1 cellular context compared by ENCODE assay signal in the genomic region with DNA sequence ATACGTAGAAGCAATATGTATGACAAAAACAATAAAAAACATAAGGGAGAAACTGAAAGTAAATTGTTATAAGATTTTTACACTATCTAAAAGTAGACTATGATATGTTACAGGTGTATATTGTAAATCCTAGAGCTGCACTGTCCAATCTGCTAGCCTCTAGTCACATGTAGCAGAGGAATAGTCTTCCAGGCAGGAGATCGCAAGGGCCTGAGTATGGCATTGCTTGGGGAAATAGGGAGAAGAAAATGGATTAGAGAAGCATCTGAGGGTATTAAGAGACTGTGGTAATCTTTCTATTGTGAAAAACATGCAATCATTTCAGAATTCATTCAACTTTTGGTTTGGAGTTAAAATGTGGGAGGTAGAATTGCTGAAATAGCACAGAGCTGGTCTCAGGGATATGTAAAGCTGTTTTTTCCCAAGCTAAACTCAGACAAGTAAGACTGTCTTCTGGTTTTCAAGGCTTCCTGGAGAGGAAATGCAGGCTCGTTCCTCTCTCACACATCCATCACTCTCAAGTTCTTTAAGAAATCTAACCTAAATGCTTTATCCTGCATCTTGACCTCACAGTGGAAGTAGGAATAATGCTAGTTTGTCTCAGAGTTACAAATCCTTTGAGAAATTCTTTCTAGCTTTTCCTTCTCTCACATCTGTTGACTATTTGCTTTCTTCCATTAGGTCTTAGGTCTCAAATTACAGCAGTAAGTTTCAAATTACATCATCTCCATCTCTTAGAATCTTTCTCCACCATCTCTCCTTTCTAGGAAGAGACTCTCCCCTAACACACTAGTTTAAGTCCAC.
TF ChIP-seq lines count a peak whose summit lies in the region.

No MANE protein-coding gene starts in this region.

TF ChIP-seq in SK-N-SH, 30 proteins besides CTCF, POLR2A, EP300 and RAD21 (continued from another document):
- TF ChIP-seq, protein P1, sequence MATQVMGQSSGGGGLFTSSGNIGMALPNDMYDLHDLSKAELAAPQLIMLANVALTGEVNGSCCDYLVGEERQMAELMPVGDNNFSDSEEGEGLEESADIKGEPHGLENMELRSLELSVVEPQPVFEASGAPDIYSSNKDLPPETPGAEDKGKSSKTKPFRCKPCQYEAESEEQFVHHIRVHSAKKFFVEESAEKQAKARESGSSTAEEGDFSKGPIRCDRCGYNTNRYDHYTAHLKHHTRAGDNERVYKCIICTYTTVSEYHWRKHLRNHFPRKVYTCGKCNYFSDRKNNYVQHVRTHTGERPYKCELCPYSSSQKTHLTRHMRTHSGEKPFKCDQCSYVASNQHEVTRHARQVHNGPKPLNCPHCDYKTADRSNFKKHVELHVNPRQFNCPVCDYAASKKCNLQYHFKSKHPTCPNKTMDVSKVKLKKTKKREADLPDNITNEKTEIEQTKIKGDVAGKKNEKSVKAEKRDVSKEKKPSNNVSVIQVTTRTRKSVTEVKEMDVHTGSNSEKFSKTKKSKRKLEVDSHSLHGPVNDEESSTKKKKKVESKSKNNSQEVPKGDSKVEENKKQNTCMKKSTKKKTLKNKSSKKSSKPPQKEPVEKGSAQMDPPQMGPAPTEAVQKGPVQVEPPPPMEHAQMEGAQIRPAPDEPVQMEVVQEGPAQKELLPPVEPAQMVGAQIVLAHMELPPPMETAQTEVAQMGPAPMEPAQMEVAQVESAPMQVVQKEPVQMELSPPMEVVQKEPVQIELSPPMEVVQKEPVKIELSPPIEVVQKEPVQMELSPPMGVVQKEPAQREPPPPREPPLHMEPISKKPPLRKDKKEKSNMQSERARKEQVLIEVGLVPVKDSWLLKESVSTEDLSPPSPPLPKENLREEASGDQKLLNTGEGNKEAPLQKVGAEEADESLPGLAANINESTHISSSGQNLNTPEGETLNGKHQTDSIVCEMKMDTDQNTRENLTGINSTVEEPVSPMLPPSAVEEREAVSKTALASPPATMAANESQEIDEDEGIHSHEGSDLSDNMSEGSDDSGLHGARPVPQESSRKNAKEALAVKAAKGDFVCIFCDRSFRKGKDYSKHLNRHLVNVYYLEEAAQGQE (IDR thresholded peaks at IDR 0.05; ENCODE audit: low read depth, low read length), result no peak
- TF ChIP-seq NFIC (IDR thresholded peaks at IDR 0.05; ENCODE audit: borderline replicate concordance) (no peak), FOXJ3 (CRISPR knock-in tag; IDR thresholded peaks at IDR 0.05) (no peak), GABPA (IDR thresholded peaks at IDR 0.05; ENCODE audit: low read depth) (no peak), IRF3 (IDR thresholded peaks at IDR 0.05; ENCODE audit: low read depth, low read length) (no peak), YY1 (IDR thresholded peaks at IDR 0.05; ENCODE audit: low read depth) (no peak), GATA2 (CRISPR knock-in tag; IDR thresholded peaks at IDR 0.05) (no peak), SIN3A (IDR thresholded peaks at IDR 0.05; ENCODE audit: borderline replicate concordance, low read depth, low read length) (no peak), PBX3 (IDR thresholded peaks at IDR 0.05) (no peak), SMC3 (IDR thresholded peaks at IDR 0.05; ENCODE audit: low read depth, low read length) (no peak), EZH2phosphoT487 (IDR thresholded peaks at IDR 0.05; ENCODE audit: borderline replicate concordance, low read depth) (no peak)
- TF ChIP-seq, protein P2, sequence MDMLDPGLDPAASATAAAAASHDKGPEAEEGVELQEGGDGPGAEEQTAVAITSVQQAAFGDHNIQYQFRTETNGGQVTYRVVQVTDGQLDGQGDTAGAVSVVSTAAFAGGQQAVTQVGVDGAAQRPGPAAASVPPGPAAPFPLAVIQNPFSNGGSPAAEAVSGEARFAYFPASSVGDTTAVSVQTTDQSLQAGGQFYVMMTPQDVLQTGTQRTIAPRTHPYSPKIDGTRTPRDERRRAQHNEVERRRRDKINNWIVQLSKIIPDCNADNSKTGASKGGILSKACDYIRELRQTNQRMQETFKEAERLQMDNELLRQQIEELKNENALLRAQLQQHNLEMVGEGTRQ (IDR thresholded peaks at IDR 0.05; ENCODE audit: borderline replicate concordance, low read depth, low read length), result no peak
- TF ChIP-seq, protein P3, sequence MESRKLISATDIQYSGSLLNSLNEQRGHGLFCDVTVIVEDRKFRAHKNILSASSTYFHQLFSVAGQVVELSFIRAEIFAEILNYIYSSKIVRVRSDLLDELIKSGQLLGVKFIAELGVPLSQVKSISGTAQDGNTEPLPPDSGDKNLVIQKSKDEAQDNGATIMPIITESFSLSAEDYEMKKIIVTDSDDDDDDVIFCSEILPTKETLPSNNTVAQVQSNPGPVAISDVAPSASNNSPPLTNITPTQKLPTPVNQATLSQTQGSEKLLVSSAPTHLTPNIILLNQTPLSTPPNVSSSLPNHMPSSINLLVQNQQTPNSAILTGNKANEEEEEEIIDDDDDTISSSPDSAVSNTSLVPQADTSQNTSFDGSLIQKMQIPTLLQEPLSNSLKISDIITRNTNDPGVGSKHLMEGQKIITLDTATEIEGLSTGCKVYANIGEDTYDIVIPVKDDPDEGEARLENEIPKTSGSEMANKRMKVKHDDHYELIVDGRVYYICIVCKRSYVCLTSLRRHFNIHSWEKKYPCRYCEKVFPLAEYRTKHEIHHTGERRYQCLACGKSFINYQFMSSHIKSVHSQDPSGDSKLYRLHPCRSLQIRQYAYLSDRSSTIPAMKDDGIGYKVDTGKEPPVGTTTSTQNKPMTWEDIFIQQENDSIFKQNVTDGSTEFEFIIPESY (IDR thresholded peaks at IDR 0.05; ENCODE audit: borderline replicate concordance, low read depth), result no peak
